8 cellular contexts compared by ENCODE assay signal in genomic region chr4:186192068-186192751, GRCh38. TPM values are rescaled to one million over a fixed set of nuclear protein-coding genes. Genes with fewer than 3 reads are reported as not detected.
DNase-seq lines count a peak whose midpoint lies in the region; ATAC-seq and TF ChIP-seq lines count a peak whose summit lies in the region.

No MANE protein-coding gene starts in this region.

- peak overlapping the region; percentile 71 for H3K4me3 ChIP-seq in A673 (ENCODE audit: low read depth, low read length, poor library complexity, severe bottlenecking)
- peak overlapping the region; percentile 78 for H3K4me3 ChIP-seq in HUES64 (ENCODE audit: low read length)
- peak overlapping the region; percentile 95 for H3K4me3 ChIP-seq in coronary artery

- H3K4me1 ChIP-seq in A673 (ENCODE audit: insufficient read depth, low read length, poor library complexity, severe bottlenecking) (peaks cover 16% of the 10 kb centered on the region), HUES64 (ENCODE audit: insufficient read depth, low read length) (peaks cover 22% of the 10 kb centered on the region)

- no peaks in the 10 kb centered on the region for H3K27me3 ChIP-seq in A673 (replicated peaks; ENCODE audit: insufficient read depth, low read depth, low read length, poor library complexity)
- no peaks in the 10 kb centered on the region for H3K27me3 ChIP-seq in HUES64 (ENCODE audit: insufficient read depth, low read length)
- no peaks in the 10 kb centered on the region for H3K27me3 ChIP-seq in layer of hippocampus (ENCODE audit: control insufficient read depth, insufficient read depth, low read length)

- DNase-seq in A673 (ENCODE audit: low spot score) = peak; percentile 43
- peak; percentile 47 for DNase-seq in UCSD-AML1 (lab: John Stamatoyannopoulos, UW; ENCODE audit: unreplicated experiment)
- DNase-seq in coronary artery (ENCODE audit: low spot score) = no peak
- DNase-seq in stimulated activated CD4-positive, alpha-beta T cell treated with anti-CD3 and anti-CD28 coated beads, Interleukin-2, amount 100 ng/mL, for 24 hours = peak; percentile 30 to 36

- H3K9me3 ChIP-seq in A673 (ENCODE audit: low read depth, low read length, poor library complexity, severe bottlenecking) (no peaks in the 10 kb centered on the region), HUES64 (ENCODE audit: insufficient read depth, low read depth, low read length) (no peaks in the 10 kb centered on the region)

- TF ChIP-seq CTCF in A673 (conservative IDR thresholded peaks at IDR 0.05; ENCODE audit: low read depth, low read length) (no peak), coronary artery (IDR thresholded peaks at IDR 0.05) (no peak)

- 6% methylated on average over 24 of the region's 24 CpGs for WGBS in HUES64

- intact Hi-C loops in A673 (cut with micrococcal nuclease; ENCODE audit: unreplicated experiment) = loop anchor here (5.0 kb wide), 1 partner anchor 125 kb away; the partner anchor contains the start of gene TLR3

- no TSS peak for BruUV-seq in A673 (replicated peaks; lab: Mats Ljungman, UMichigan)

- H3K36me3 ChIP-seq in A673 (ENCODE audit: insufficient read depth, low read length, poor library complexity, severe bottlenecking) = no peaks in the 10 kb centered on the region
- H3K36me3 ChIP-seq in HUES64 (ENCODE audit: insufficient read depth, low read length) = no peaks in the 10 kb centered on the region

- H3K27ac ChIP-seq in A673 (ENCODE audit: low read depth, low read length, poor library complexity, severe bottlenecking) = peak overlapping the region; percentile 86
- peak overlapping the region; percentile 93; the same call in 1 of the 2 replicates for H3K27ac ChIP-seq in HUES64 (ENCODE audit: low read depth, low read length)
- peak overlapping the region; percentile 97 to 99 for H3K27ac ChIP-seq in coronary artery
- H3K27ac ChIP-seq in layer of hippocampus (ENCODE audit: low read depth, low read length) = peak overlapping the region; percentile 96

- POLR2A ChIA-PET in A673 (lab: Charles Lee; ENCODE audit: low non-redundant PET) = interaction anchor here (0.8 kb wide), 1 partner anchor 28 kb away, joined by 5 read pairs; no protein-coding TSS in a partner anchor

- CTCF ChIA-PET in A673 (lab: Charles Lee) = interaction anchor here (0.6 kb wide), 1 partner anchor 1724 kb away, joined by 3 read pairs; no protein-coding TSS in a partner anchor

- ATAC-seq in GM18499 (IDR thresholded peaks at IDR 0.05; ENCODE audit: insufficient read depth, unreplicated experiment) (peak; percentile 6), GM19467 (IDR thresholded peaks at IDR 0.05; ENCODE audit: unreplicated experiment) (no peak)

- H3K9ac ChIP-seq in HUES64 (ENCODE audit: low read depth, low read length) = peak overlapping the region; percentile 82

RNA-seq across cellular contexts. Expression of gene CYP4V2, which starts 0.8 kb away (rescaled TPM):
- 14.3 and 15.3 TPM in 2 replicates for total RNA-seq in A673 (2021)
- polyA plus RNA-seq in HUES64 (2013, experiment 1 of 2) = 1.4 TPM
- 1.8 TPM for polyA plus RNA-seq in HUES64 (2013, experiment 2 of 2)

RNA-seq across cellular contexts. Expression of gene KLKB1, which starts 35.1 kb away (rescaled TPM):
- total RNA-seq in A673 (2021) = 0.39 TPM in 1 of 2 replicates, not detected in the other
- polyA plus RNA-seq in HUES64 (2013, experiment 1 of 2) = 6.3 TPM
- polyA plus RNA-seq in HUES64 (2013, experiment 2 of 2) = 5.5 TPM
